ENCODE assay signal across 1 cellular context in genomic region chr16:48366165-48367093, GRCh38.
TF ChIP-seq lines count a peak whose summit lies in the region.

No MANE protein-coding gene starts in this region.

TF ChIP-seq in K562, 482 proteins besides CTCF, POLR2A, EP300 and RAD21 (continued from another document and continues in another):
- TF ChIP-seq, protein P1, sequence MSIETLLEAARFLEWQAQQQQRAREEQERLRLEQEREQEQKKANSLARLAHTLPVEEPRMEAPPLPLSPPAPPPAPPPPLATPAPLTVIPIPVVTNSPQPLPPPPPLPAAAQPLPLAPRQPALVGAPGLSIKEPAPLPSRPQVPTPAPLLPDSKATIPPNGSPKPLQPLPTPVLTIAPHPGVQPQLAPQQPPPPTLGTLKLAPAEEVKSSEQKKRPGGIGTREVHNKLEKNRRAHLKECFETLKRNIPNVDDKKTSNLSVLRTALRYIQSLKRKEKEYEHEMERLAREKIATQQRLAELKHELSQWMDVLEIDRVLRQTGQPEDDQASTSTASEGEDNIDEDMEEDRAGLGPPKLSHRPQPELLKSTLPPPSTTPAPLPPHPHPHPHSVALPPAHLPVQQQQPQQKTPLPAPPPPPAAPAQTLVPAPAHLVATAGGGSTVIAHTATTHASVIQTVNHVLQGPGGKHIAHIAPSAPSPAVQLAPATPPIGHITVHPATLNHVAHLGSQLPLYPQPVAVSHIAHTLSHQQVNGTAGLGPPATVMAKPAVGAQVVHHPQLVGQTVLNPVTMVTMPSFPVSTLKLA (conservative IDR thresholded peaks at IDR 0.05) = peak in 1 of 2 experiments; percentile 47; a peak in 2 of 4 replicates
- TF ChIP-seq SMARCC2 (IDR thresholded peaks at IDR 0.05; ENCODE audit: low read depth) (no peak), ZBED1 (IDR thresholded peaks at IDR 0.05) (no peak), ZNF184 (CRISPR knock-in tag; IDR thresholded peaks at IDR 0.05) (no peak), SIN3B (IDR thresholded peaks at IDR 0.05; ENCODE audit: low read depth) (no peak), KLF1 (tag; IDR thresholded peaks at IDR 0.05) (no peak), TCF3 (CRISPR knock-in tag; IDR thresholded peaks at IDR 0.05) (0 out of 2 replicates have a peak, but pooled peaks have one; percentile 2), SUPT5H (IDR thresholded peaks at IDR 0.05) (no peak), ZSCAN29 (IDR thresholded peaks at IDR 0.05) (no peak), PHF8 (IDR thresholded peaks at IDR 0.05; ENCODE audit: borderline replicate concordance, low read length) (peak; percentile 30; the same call in 1 of the 2 replicates), HCFC1 (IDR thresholded peaks at IDR 0.05; ENCODE audit: low read depth, low read length) (peak; percentile 42; the same call in 1 of the 2 replicates), NCOA4 (IDR thresholded peaks at IDR 0.05; ENCODE audit: partially characterized antibody) (no peak), CSDE1 (IDR thresholded peaks at IDR 0.05) (no peak), ZNF316 (IDR thresholded peaks at IDR 0.05) (no peak), CCAR2 (IDR thresholded peaks at IDR 0.05; ENCODE audit: low read depth, low read length) (no peak), ATF7 (IDR thresholded peaks at IDR 0.05) (peak; percentile 96), ILK (tag; IDR thresholded peaks at IDR 0.05; ENCODE audit: borderline replicate concordance, low read depth) (no peak), OTX1 (CRISPR knock-in tag; IDR thresholded peaks at IDR 0.05) (no peak), PHTF2 (CRISPR knock-in tag; IDR thresholded peaks at IDR 0.05) (no peak), NR1H2 (CRISPR knock-in tag; IDR thresholded peaks at IDR 0.05) (no peak), E2F3 (CRISPR knock-in tag; IDR thresholded peaks at IDR 0.05) (no peak), ZBTB43 (CRISPR knock-in tag; IDR thresholded peaks at IDR 0.05) (no peak), ZNF133 (CRISPR knock-in tag; IDR thresholded peaks at IDR 0.05) (no peak), PBX2 (CRISPR knock-in tag; IDR thresholded peaks at IDR 0.05; ENCODE audit: low read depth) (no peak), PBX2 (tag; conservative IDR thresholded peaks at IDR 0.05; ENCODE audit: low read depth) (no peak), ZBTB17 (CRISPR knock-in tag; IDR thresholded peaks at IDR 0.05) (0 out of 2 replicates have a peak, but pooled peaks have one; percentile 15), CBX1 (IDR thresholded peaks at IDR 0.05; ENCODE audit: low read depth) (no peak), NCOA6 (IDR thresholded peaks at IDR 0.05) (no peak), ZNF212 (CRISPR knock-in tag; IDR thresholded peaks at IDR 0.05) (no peak), KDM5B (IDR thresholded peaks at IDR 0.05; ENCODE audit: insufficient replicate concordance, low read depth, low read length) (no peak), ZNF518B (CRISPR knock-in tag; IDR thresholded peaks at IDR 0.05) (no peak), POU5F1 (IDR thresholded peaks at IDR 0.05; ENCODE audit: borderline replicate concordance, low read depth, low read length, partially characterized antibody) (no peak)
- TF ChIP-seq, protein P2, sequence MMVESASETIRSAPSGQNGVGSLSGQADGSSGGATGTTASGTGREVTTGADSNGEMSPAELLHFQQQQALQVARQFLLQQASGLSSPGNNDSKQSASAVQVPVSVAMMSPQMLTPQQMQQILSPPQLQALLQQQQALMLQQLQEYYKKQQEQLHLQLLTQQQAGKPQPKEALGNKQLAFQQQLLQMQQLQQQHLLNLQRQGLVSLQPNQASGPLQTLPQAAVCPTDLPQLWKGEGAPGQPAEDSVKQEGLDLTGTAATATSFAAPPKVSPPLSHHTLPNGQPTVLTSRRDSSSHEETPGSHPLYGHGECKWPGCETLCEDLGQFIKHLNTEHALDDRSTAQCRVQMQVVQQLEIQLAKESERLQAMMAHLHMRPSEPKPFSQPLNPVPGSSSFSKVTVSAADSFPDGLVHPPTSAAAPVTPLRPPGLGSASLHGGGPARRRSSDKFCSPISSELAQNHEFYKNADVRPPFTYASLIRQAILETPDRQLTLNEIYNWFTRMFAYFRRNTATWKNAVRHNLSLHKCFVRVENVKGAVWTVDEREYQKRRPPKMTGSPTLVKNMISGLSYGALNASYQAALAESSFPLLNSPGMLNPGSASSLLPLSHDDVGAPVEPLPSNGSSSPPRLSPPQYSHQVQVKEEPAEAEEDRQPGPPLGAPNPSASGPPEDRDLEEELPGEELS (CRISPR knock-in tag; IDR thresholded peaks at IDR 0.05; ENCODE audit: borderline replicate concordance) = no peak
- TF ChIP-seq, protein P3, sequence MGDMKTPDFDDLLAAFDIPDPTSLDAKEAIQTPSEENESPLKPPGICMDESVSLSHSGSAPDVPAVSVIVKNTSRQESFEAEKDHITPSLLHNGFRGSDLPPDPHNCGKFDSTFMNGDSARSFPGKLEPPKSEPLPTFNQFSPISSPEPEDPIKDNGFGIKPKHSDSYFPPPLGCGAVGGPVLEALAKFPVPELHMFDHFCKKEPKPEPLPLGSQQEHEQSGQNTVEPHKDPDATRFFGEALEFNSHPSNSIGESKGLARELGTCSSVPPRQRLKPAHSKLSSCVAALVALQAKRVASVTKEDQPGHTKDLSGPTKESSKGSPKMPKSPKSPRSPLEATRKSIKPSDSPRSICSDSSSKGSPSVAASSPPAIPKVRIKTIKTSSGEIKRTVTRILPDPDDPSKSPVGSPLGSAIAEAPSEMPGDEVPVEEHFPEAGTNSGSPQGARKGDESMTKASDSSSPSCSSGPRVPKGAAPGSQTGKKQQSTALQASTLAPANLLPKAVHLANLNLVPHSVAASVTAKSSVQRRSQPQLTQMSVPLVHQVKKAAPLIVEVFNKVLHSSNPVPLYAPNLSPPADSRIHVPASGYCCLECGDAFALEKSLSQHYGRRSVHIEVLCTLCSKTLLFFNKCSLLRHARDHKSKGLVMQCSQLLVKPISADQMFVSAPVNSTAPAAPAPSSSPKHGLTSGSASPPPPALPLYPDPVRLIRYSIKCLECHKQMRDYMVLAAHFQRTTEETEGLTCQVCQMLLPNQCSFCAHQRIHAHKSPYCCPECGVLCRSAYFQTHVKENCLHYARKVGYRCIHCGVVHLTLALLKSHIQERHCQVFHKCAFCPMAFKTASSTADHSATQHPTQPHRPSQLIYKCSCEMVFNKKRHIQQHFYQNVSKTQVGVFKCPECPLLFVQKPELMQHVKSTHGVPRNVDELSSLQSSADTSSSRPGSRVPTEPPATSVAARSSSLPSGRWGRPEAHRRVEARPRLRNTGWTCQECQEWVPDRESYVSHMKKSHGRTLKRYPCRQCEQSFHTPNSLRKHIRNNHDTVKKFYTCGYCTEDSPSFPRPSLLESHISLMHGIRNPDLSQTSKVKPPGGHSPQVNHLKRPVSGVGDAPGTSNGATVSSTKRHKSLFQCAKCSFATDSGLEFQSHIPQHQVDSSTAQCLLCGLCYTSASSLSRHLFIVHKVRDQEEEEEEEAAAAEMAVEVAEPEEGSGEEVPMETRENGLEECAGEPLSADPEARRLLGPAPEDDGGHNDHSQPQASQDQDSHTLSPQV (IDR thresholded peaks at IDR 0.05) = peak; percentile 61; the same call in 1 of the 2 replicates
- TF ChIP-seq, protein P4, sequence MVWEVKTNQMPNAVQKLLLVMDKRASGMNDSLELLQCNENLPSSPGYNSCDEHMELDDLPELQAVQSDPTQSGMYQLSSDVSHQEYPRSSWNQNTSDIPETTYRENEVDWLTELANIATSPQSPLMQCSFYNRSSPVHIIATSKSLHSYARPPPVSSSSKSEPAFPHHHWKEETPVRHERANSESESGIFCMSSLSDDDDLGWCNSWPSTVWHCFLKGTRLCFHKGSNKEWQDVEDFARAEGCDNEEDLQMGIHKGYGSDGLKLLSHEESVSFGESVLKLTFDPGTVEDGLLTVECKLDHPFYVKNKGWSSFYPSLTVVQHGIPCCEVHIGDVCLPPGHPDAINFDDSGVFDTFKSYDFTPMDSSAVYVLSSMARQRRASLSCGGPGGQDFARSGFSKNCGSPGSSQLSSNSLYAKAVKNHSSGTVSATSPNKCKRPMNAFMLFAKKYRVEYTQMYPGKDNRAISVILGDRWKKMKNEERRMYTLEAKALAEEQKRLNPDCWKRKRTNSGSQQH (CRISPR knock-in tag; IDR thresholded peaks at IDR 0.05) = no peak
- TF ChIP-seq, protein P5, sequence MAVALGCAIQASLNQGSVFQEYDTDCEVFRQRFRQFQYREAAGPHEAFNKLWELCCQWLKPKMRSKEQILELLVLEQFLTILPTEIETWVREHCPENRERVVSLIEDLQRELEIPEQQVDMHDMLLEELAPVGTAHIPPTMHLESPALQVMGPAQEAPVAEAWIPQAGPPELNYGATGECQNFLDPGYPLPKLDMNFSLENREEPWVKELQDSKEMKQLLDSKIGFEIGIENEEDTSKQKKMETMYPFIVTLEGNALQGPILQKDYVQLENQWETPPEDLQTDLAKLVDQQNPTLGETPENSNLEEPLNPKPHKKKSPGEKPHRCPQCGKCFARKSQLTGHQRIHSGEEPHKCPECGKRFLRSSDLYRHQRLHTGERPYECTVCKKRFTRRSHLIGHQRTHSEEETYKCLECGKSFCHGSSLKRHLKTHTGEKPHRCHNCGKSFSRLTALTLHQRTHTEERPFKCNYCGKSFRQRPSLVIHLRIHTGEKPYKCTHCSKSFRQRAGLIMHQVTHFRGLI (CRISPR knock-in tag; IDR thresholded peaks at IDR 0.05) = no peak
- TF ChIP-seq, protein P6, sequence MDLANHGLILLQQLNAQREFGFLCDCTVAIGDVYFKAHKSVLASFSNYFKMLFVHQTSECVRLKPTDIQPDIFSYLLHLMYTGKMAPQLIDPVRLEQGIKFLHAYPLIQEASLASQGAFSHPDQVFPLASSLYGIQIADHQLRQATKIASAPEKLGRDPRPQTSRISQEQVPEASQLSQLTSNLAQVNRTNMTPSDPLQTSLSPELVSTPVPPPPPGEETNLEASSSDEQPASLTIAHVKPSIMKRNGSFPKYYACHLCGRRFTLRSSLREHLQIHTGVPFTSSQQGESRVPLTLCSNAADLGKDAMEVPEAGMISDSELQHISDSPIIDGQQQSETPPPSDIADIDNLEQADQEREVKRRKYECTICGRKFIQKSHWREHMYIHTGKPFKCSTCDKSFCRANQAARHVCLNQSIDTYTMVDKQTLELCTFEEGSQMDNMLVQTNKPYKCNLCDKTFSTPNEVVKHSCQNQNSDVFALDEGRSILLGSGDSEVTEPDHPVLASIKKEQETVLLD (IDR thresholded peaks at IDR 0.05) = no peak
- TF ChIP-seq, protein P7, sequence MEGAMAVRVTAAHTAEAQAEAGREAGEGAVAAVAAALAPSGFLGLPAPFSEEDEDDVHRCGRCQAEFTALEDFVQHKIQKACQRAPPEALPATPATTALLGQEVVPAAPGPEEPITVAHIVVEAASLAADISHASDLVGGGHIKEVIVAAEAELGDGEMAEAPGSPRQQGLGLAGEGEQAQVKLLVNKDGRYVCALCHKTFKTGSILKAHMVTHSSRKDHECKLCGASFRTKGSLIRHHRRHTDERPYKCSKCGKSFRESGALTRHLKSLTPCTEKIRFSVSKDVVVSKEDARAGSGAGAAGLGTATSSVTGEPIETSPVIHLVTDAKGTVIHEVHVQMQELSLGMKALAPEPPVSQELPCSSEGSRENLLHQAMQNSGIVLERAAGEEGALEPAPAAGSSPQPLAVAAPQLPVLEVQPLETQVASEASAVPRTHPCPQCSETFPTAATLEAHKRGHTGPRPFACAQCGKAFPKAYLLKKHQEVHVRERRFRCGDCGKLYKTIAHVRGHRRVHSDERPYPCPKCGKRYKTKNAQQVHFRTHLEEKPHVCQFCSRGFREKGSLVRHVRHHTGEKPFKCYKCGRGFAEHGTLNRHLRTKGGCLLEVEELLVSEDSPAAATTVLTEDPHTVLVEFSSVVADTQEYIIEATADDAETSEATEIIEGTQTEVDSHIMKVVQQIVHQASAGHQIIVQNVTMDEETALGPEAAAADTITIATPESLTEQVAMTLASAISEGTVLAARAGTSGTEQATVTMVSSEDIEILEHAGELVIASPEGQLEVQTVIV (CRISPR knock-in tag; IDR thresholded peaks at IDR 0.05; ENCODE audit: borderline replicate concordance) = no peak
